ENCODE assay signal across 2 cellular contexts in the genomic region with DNA sequence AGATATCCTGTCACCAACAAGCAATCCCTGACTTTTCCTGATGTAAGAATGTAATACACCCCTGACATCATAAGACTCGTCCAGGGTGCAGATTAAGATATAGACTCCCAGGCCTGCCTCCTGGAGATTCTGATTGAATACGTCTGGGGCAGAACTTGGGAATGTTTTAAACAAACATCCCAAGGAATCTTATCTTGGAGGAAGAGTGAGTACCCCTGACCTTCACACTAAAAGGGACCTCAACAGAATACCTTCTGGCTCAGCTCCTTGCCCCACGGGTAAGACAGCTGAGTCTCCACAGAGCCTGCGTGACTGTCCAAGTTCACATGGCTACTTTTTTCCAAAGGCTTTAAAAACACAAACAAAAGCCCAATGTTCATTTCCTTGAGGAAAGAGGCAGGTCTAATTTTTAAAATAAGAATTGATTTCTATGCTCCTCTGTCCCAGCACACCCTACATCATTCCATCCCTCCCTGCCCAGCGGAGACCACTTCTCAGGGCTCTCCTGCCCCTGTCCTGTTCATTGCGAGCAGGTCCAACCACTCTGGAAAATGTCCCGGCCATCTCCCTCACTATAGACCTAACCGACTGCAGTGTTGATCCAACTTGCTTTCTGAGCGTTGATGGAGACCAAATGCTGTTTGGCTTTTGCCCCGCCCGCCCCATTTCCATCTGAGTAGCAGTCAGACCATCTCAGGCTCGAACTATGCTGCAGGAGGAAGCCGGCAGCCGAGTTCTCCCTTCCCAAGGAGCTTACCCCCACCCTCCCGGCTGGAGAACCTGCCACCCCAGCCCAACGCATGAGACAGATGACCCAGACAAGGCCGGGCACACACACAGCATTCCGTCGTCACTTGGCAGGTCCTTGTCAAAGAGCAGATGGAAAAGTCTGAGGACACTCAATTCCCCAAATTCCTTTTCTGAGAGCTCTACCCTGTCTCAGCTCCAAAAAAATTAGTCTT.
TF ChIP-seq lines count a peak whose summit lies in the region.

No MANE protein-coding gene starts in this region.

TF ChIP-seq in endothelial cell of umbilical vein, 7 proteins besides CTCF, POLR2A, EP300 and RAD21 (continued from another document):
- no peak for TF ChIP-seq FOS (IDR thresholded peaks at IDR 0.05; ENCODE audit: borderline replicate concordance, insufficient read depth, low read length)

TF ChIP-seq in HEK293T, 16 proteins besides CTCF, POLR2A, EP300 and RAD21 (continued from another document):
- TF ChIP-seq FOXM1 (IDR thresholded peaks at IDR 0.05; ENCODE audit: borderline replicate concordance): no peak
- no peak for TF ChIP-seq PKNOX1 (IDR thresholded peaks at IDR 0.05)
- TF ChIP-seq FOXK2 (IDR thresholded peaks at IDR 0.05): no peak
- TF ChIP-seq ZNF384 (IDR thresholded peaks at IDR 0.05): no peak
- no peak for TF ChIP-seq LEF1 (IDR thresholded peaks at IDR 0.05; ENCODE audit: borderline replicate concordance)
